8 cellular contexts compared by ENCODE assay signal in genomic region chr17:60134396-60135159, GRCh38. TPM values are rescaled to one million over a fixed set of nuclear protein-coding genes. Genes with fewer than 3 reads are reported as not detected.
DNase-seq lines count a peak whose midpoint lies in the region; ATAC-seq and TF ChIP-seq lines count a peak whose summit lies in the region.

No MANE protein-coding gene starts in this region.

- CTCF ChIA-PET in Caco-2 (lab: Charles Lee), result interaction anchor here (0.6 kb wide), 2 partner anchors 47 to 265 kb away, joined by 3 to 7 read pairs; no protein-coding TSS in a partner anchor
- CTCF ChIA-PET in activated CD4-positive, alpha-beta T cell treated with anti-CD3 and anti-CD28 coated beads, Interleukin-2, amount 10 ng/mL, durations not matched to agents 7 days and 5 days (lab: Charles Lee), result no interaction called here

- H4K20me1 ChIP-seq in fibroblast of lung (ENCODE audit: control insufficient read depth, extremely low read depth, insufficient read depth, low read length), result no peaks in the 10 kb centered on the region

- ATAC-seq in HG02885 (IDR thresholded peaks at IDR 0.05; ENCODE audit: poor library complexity, unreplicated experiment), result peak; percentile 2
- no peak for ATAC-seq in GM19351 (IDR thresholded peaks at IDR 0.05; ENCODE audit: unreplicated experiment)

- peak overlapping the region; percentile 61 for H3K27ac Mint-ChIP-seq in Caco-2 (ENCODE audit: unreplicated experiment)
- H3K27ac Mint-ChIP-seq in activated CD4-positive, alpha-beta T cell treated with anti-CD3 and anti-CD28 coated beads, Interleukin-2, amount 10 ng/mL, durations not matched to agents 7 days and 5 days, result peak overlapping the region; percentile 72
- no peak overlapping the region for H3K27ac Mint-ChIP-seq in neural crest cell (ENCODE audit: unreplicated experiment)

- POLR2A ChIA-PET in Caco-2 (lab: Charles Lee), result interaction anchor here (0.6 to 0.7 kb wide), 4 partner anchors 90 to 515 kb away, joined by 3 to 8 read pairs (median 6); no protein-coding TSS in a partner anchor
- POLR2A ChIA-PET in activated CD4-positive, alpha-beta T cell treated with anti-CD3 and anti-CD28 coated beads, Interleukin-2, amount 10 ng/mL, durations not matched to agents 7 days and 5 days (lab: Charles Lee), result no interaction called here

- no peaks in the 10 kb centered on the region for H3K9me3 Mint-ChIP-seq in Caco-2 (ENCODE audit: unreplicated experiment)
- H3K9me3 Mint-ChIP-seq in activated CD4-positive, alpha-beta T cell treated with anti-CD3 and anti-CD28 coated beads, Interleukin-2, amount 10 ng/mL, durations not matched to agents 7 days and 5 days, result peaks cover 4% of the 10 kb centered on the region
- no peaks in the 10 kb centered on the region for H3K9me3 Mint-ChIP-seq in neural crest cell

- peak overlapping the region; percentile 90 for H2AFZ ChIP-seq in fibroblast of lung (ENCODE audit: low read length)

- H3K9me3 ChIP-seq in Caco-2 (no peaks in the 10 kb centered on the region), fibroblast of lung (ENCODE audit: control insufficient read depth, insufficient read depth, low read depth, low read length) (no peaks in the 10 kb centered on the region)

- H3K36me3 Mint-ChIP-seq in Caco-2 (ENCODE audit: insufficient read depth, unreplicated experiment) (peaks cover 5% of the 10 kb centered on the region), neural crest cell (ENCODE audit: low read depth) (peaks cover 4% of the 10 kb centered on the region)
- peaks cover 5% of the 10 kb centered on the region for H3K36me3 Mint-ChIP-seq in activated CD4-positive, alpha-beta T cell treated with anti-CD3 and anti-CD28 coated beads, Interleukin-2, amount 10 ng/mL, durations not matched to agents 7 days and 5 days (ENCODE audit: low read depth)

- H3K27ac ChIP-seq in fibroblast of lung (ENCODE audit: insufficient read depth, low read length), result peak overlapping the region; percentile 81

- TF ChIP-seq CTCF in Caco-2 (IDR thresholded peaks at IDR 0.05; ENCODE audit: insufficient read depth in 1 of 2, low read depth in 1 of 2, low read length in 1 of 2, severe bottlenecking in 1 of 2, unreplicated experiment in 1 of 2) (no peak), fibroblast of lung (conservative IDR thresholded peaks at IDR 0.05 in 1 of 2, IDR thresholded peaks at IDR 0.05 in 1 of 2; ENCODE audit: low read depth in 1 of 2, low read length in 2 of 2) (no peak), neural crest cell (conservative IDR thresholded peaks at IDR 0.05) (no peak)

- intact Hi-C loops in Caco-2 (cut with micrococcal nuclease; ENCODE audit: unreplicated experiment), result no loop called here

- BruUV-seq in Caco-2 (replicated peaks; lab: Mats Ljungman, UMichigan), result TSS peak; percentile 58

- peak overlapping the region; percentile 91 for H3K4me2 ChIP-seq in fibroblast of lung (ENCODE audit: extremely low read depth, insufficient read depth, low read length)

- peak overlapping the region; percentile 94 for H3K4me3 Mint-ChIP-seq in Caco-2 (ENCODE audit: unreplicated experiment)
- peak overlapping the region; percentile 90 for H3K4me3 Mint-ChIP-seq in activated CD4-positive, alpha-beta T cell treated with anti-CD3 and anti-CD28 coated beads, Interleukin-2, amount 10 ng/mL, durations not matched to agents 7 days and 5 days
- peak overlapping the region; percentile 96 for H3K4me3 Mint-ChIP-seq in neural crest cell

- DNase-seq in Caco-2 (peak in 1 of 2 experiments; percentile 31), fibroblast of lung (ENCODE audit: low read depth in 2 of 2) (peak; percentile 55 to 59), neural crest cell (ENCODE audit: low read depth, low spot score) (no peak), GF-D8 (lab: John Stamatoyannopoulos, UW) (no peak), NAMALWA (ENCODE audit: low spot score) (no peak)
- DNase-seq in activated CD4-positive, alpha-beta T cell treated with anti-CD3 and anti-CD28 coated beads, Interleukin-2, amount 10 ng/mL, durations not matched to agents 7 days and 5 days, result no peak

- H3K4me3 ChIP-seq in Caco-2 (ENCODE audit: low read depth, low read length), result peak overlapping the region; percentile 95
- H3K4me3 ChIP-seq in fibroblast of lung (replicated peaks in 1 of 4; ENCODE audit: control extremely low read depth in 1 of 4, insufficient read depth in 1 of 4, low read depth in 3 of 4, low read length in 4 of 4), result peak overlapping the region; percentile 64 to 92 (median 75)

- H3K36me3 ChIP-seq in Caco-2 (ENCODE audit: control insufficient read depth, insufficient read depth, low read length), result no peaks in the 10 kb centered on the region
- peaks cover 2% of the 10 kb centered on the region for H3K36me3 ChIP-seq in fibroblast of lung (ENCODE audit: control insufficient read depth, insufficient read depth, low read length)

- H3K79me2 ChIP-seq in fibroblast of lung (ENCODE audit: control insufficient read depth, insufficient read depth, low read length), result peaks cover 2% of the 10 kb centered on the region

- H3K4me1 Mint-ChIP-seq in Caco-2 (ENCODE audit: low read depth, unreplicated experiment) (peaks cover 8% of the 10 kb centered on the region), neural crest cell (peaks cover 25% of the 10 kb centered on the region)
- H3K4me1 Mint-ChIP-seq in activated CD4-positive, alpha-beta T cell treated with anti-CD3 and anti-CD28 coated beads, Interleukin-2, amount 10 ng/mL, durations not matched to agents 7 days and 5 days, result peaks cover 25% of the 10 kb centered on the region

- H3K27me3 ChIP-seq in Caco-2 (replicated peaks; ENCODE audit: control insufficient read depth, insufficient read depth, low read length), result no peaks in the 10 kb centered on the region
- peaks cover 20% of the 10 kb centered on the region for H3K27me3 ChIP-seq in fibroblast of lung (ENCODE audit: control insufficient read depth, insufficient read depth, low read length)

- H3K27me3 Mint-ChIP-seq in Caco-2 (ENCODE audit: insufficient read depth, unreplicated experiment) (no peaks in the 10 kb centered on the region), neural crest cell (ENCODE audit: low read depth) (peaks cover 40% of the 10 kb centered on the region)
- H3K27me3 Mint-ChIP-seq in activated CD4-positive, alpha-beta T cell treated with anti-CD3 and anti-CD28 coated beads, Interleukin-2, amount 10 ng/mL, durations not matched to agents 7 days and 5 days, result peaks cover 24% of the 10 kb centered on the region

- H3K4me1 ChIP-seq in Caco-2, result no peaks in the 10 kb centered on the region
- H3K4me1 ChIP-seq in fibroblast of lung (ENCODE audit: control insufficient read depth, extremely low read depth, insufficient read depth, low read length), result peaks cover 2% of the 10 kb centered on the region

- peak overlapping the region; percentile 65 for H3K9ac ChIP-seq in fibroblast of lung (ENCODE audit: insufficient read depth, low read length)

RNA-seq across cellular contexts. Expression of gene CA4, which starts 15.2 kb away (rescaled TPM):
- total RNA-seq in Caco-2 (2022) (not detected in 2 replicates), fibroblast of lung (under 0.01 TPM in 1 of 2 replicates, not detected in the other), neural crest cell (0.26 TPM in 1 of 2 replicates, not detected in the other)
- not detected for total RNA-seq in activated CD4-positive, alpha-beta T cell treated with anti-CD3 and anti-CD28 coated beads, Interleukin-2, amount 10 ng/mL, durations not matched to agents 7 days and 5 days
- not detected in 2 replicates for polyA plus RNA-seq in fibroblast of lung
- not detected in 2 replicates for polyA plus RNA-seq in fibroblast of lung (2012)
- not detected in 2 replicates for polyA minus RNA-seq in fibroblast of lung (ENCODE audit: low replicate concordance)

RNA-seq across cellular contexts. Expression of gene HEATR6, which starts 55.9 kb away (rescaled TPM):
- total RNA-seq in Caco-2 (2022), result 18.8 and 20.5 TPM in 2 replicates
- 10 to 100 TPM; 18.7 to 19.0 TPM for total RNA-seq in activated CD4-positive, alpha-beta T cell treated with anti-CD3 and anti-CD28 coated beads, Interleukin-2, amount 10 ng/mL, durations not matched to agents 7 days and 5 days
- 15.4 and 20.3 TPM in 2 replicates for total RNA-seq in fibroblast of lung
- polyA plus RNA-seq in fibroblast of lung, result 16.6 and 17.8 TPM in 2 replicates
- 9.2 and 10.9 TPM in 2 replicates for polyA plus RNA-seq in fibroblast of lung (2012)
- polyA minus RNA-seq in fibroblast of lung (ENCODE audit: low replicate concordance), result 13.0 and 42.6 TPM in 2 replicates
- total RNA-seq in neural crest cell, result 33.2 and 36.6 TPM in 2 replicates

Comparison
In these comparisons a context has a peak if more than half of its experiments do, and no peak if none do; other contexts are left out.
1. DNase-seq: peak in fibroblast of lung (2 of 2); none in activated CD4-positive, alpha-beta T cell treated with anti-CD3 and anti-CD28 coated beads, Interleukin-2, amount 10 ng/mL, durations not matched to agents 7 days and 5 days (single experiment), neural crest cell (single experiment), GF-D8 (single experiment) and NAMALWA (single experiment).
2. Peak in every context shown above with its lines, with median percentiles within 50 percentile points of each other: H3K4me3 Mint-ChIP-seq.